Comparison of ENCODE assay signal across 1 cellular context in the genomic region with DNA sequence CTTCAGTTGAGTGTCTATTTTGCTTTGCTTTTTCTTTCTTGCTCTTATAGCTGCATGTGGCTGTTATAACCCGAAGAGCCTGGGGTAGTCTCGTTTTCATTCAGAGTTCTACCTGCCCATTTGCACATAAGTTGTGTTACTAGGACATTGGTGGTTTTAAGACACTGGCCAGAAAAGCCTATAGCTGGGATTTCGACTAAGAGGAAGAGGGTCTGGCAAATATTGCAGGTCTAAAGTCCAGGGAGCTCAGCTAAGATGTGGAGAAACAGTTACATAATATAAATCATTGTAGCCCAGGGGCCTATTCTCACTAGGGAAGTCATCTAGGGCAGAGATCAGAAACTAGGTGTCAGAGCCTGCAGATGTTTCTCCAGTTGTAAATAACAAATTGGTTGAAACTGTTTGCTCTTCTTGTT.
TF ChIP-seq lines count a peak whose summit lies in the region.

No MANE protein-coding gene starts in this region.

TF ChIP-seq in HepG2, 621 proteins besides CTCF, POLR2A, EP300 and RAD21 (continued from another document and continues in another):
- TF ChIP-seq, protein P1, sequence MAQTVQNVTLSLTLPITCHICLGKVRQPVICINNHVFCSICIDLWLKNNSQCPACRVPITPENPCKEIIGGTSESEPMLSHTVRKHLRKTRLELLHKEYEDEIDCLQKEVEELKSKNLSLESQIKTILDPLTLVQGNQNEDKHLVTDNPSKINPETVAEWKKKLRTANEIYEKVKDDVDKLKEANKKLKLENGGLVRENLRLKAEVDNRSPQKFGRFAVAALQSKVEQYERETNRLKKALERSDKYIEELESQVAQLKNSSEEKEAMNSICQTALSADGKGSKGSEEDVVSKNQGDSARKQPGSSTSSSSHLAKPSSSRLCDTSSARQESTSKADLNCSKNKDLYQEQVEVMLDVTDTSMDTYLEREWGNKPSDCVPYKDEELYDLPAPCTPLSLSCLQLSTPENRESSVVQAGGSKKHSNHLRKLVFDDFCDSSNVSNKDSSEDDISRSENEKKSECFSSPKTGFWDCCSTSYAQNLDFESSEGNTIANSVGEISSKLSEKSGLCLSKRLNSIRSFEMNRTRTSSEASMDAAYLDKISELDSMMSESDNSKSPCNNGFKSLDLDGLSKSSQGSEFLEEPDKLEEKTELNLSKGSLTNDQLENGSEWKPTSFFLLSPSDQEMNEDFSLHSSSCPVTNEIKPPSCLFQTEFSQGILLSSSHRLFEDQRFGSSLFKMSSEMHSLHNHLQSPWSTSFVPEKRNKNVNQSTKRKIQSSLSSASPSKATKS (CRISPR knock-in tag; IDR thresholded peaks at IDR 0.05), result no peak
- TF ChIP-seq EZH2 (conservative IDR thresholded peaks at IDR 0.05; ENCODE audit: low read depth, low read length) (no peak), SIN3A (IDR thresholded peaks at IDR 0.05; ENCODE audit: borderline replicate concordance, low read depth, low read length) (0 out of 2 replicates have a peak, but pooled peaks have one; percentile 20), ZNF496 (CRISPR knock-in tag; IDR thresholded peaks at IDR 0.05; ENCODE audit: insufficient replicate concordance) (no peak), HDAC1 (CRISPR knock-in tag; IDR thresholded peaks at IDR 0.05) (peak; percentile 62; the same call in 1 of the 2 replicates), ZNF605 (CRISPR knock-in tag; IDR thresholded peaks at IDR 0.05) (no peak), ZKSCAN1 (IDR thresholded peaks at IDR 0.05; ENCODE audit: low read length) (no peak), TFAP4 (IDR thresholded peaks at IDR 0.05; ENCODE audit: borderline replicate concordance, low read depth) (peak; percentile 47; the same call in 1 of the 2 replicates), SRSF4 (IDR thresholded peaks at IDR 0.05; ENCODE audit: low read depth, low read length, poor library complexity, severe bottlenecking) (no peak), NFKBIZ (CRISPR knock-in tag; IDR thresholded peaks at IDR 0.05) (peak; percentile 61; the same call in 1 of the 2 replicates), CREM (IDR thresholded peaks at IDR 0.05) (no peak), CREM (CRISPR knock-in tag; IDR thresholded peaks at IDR 0.05) (no peak), GATAD2A (CRISPR knock-in tag; IDR thresholded peaks at IDR 0.05) (peak; percentile 92), MIER2 (CRISPR knock-in tag; IDR thresholded peaks at IDR 0.05) (peak; percentile 53; the same call in 1 of the 2 replicates), SMYD3 (CRISPR knock-in tag; IDR thresholded peaks at IDR 0.05) (peak; percentile 61; the same call in 1 of the 2 replicates), ZBTB38 (CRISPR knock-in tag; IDR thresholded peaks at IDR 0.05) (no peak), KLF16 (CRISPR knock-in tag; IDR thresholded peaks at IDR 0.05) (peak in 1 of 2 experiments; percentile 72; a peak in 2 of 4 replicates), PCBP1 (IDR thresholded peaks at IDR 0.05; ENCODE audit: borderline replicate concordance, low read depth, low read length) (no peak), TARDBP (CRISPR knock-in tag; IDR thresholded peaks at IDR 0.05) (peak; percentile 61; the same call in 1 of the 2 replicates), ZFP82 (CRISPR knock-in tag; IDR thresholded peaks at IDR 0.05; ENCODE audit: borderline replicate concordance) (no peak), NCOA2 (CRISPR knock-in tag; IDR thresholded peaks at IDR 0.05) (peak; percentile 69), ZKSCAN8 (CRISPR knock-in tag; IDR thresholded peaks at IDR 0.05; ENCODE audit: borderline replicate concordance) (peak; percentile 38; the same call in 1 of the 2 replicates), HOMEZ (CRISPR knock-in tag; IDR thresholded peaks at IDR 0.05; ENCODE audit: low read depth) (peak; percentile 92; the same call in 1 of the 2 replicates), CHD4 (IDR thresholded peaks at IDR 0.05; ENCODE audit: borderline replicate concordance, low read length) (no peak), FIP1L1 (IDR thresholded peaks at IDR 0.05; ENCODE audit: borderline replicate concordance, insufficient read depth, low read depth, low read length) (no peak), ZNF281 (CRISPR knock-in tag; IDR thresholded peaks at IDR 0.05; ENCODE audit: borderline replicate concordance) (no peak), ZNF576 (CRISPR knock-in tag; IDR thresholded peaks at IDR 0.05) (no peak), ZSCAN22 (CRISPR knock-in tag; IDR thresholded peaks at IDR 0.05) (no peak), YEATS4 (CRISPR knock-in tag; IDR thresholded peaks at IDR 0.05; ENCODE audit: borderline replicate concordance) (no peak), DRAP1 (CRISPR knock-in tag; IDR thresholded peaks at IDR 0.05) (peak; percentile 32; the same call in 1 of the 2 replicates), KLF15 (CRISPR knock-in tag; IDR thresholded peaks at IDR 0.05; ENCODE audit: borderline replicate concordance) (no peak), ZSCAN25 (CRISPR knock-in tag; IDR thresholded peaks at IDR 0.05) (0 out of 2 replicates have a peak, but pooled peaks have one; percentile 33), ZNF121 (CRISPR knock-in tag; IDR thresholded peaks at IDR 0.05) (no peak), ISL2 (CRISPR knock-in tag; IDR thresholded peaks at IDR 0.05) (0 out of 2 replicates have a peak, but pooled peaks have one; percentile 40), MYC (CRISPR knock-in tag; IDR thresholded peaks at IDR 0.05; ENCODE audit: borderline replicate concordance) (no peak), SMC3 (IDR thresholded peaks at IDR 0.05; ENCODE audit: low read length) (0 out of 2 replicates have a peak, but pooled peaks have one; percentile 3), FOSL2 (CRISPR knock-in tag; IDR thresholded peaks at IDR 0.05) (0 out of 2 replicates have a peak, but pooled peaks have one; percentile 37), NFIC (IDR thresholded peaks at IDR 0.05; ENCODE audit: low read length) (peak; percentile 27; the same call in 1 of the 2 replicates), MXI1 (IDR thresholded peaks at IDR 0.05; ENCODE audit: borderline replicate concordance, low read depth, low read length) (no peak), NR2F6 (IDR thresholded peaks at IDR 0.05) (0 out of 2 replicates have a peak, but pooled peaks have one; percentile 10), NR2F6 (CRISPR knock-in tag; IDR thresholded peaks at IDR 0.05) (peak; percentile 40; the same call in 1 of the 2 replicates), MBD4 (IDR thresholded peaks at IDR 0.05; ENCODE audit: borderline replicate concordance, low read length) (no peak), MEF2D (CRISPR knock-in tag; IDR thresholded peaks at IDR 0.05) (peak; percentile 69; the same call in 1 of the 2 replicates)
- TF ChIP-seq, protein P2, sequence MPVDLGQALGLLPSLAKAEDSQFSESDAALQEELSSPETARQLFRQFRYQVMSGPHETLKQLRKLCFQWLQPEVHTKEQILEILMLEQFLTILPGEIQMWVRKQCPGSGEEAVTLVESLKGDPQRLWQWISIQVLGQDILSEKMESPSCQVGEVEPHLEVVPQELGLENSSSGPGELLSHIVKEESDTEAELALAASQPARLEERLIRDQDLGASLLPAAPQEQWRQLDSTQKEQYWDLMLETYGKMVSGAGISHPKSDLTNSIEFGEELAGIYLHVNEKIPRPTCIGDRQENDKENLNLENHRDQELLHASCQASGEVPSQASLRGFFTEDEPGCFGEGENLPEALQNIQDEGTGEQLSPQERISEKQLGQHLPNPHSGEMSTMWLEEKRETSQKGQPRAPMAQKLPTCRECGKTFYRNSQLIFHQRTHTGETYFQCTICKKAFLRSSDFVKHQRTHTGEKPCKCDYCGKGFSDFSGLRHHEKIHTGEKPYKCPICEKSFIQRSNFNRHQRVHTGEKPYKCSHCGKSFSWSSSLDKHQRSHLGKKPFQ (CRISPR knock-in tag; IDR thresholded peaks at IDR 0.05; ENCODE audit: insufficient replicate concordance), result peak; percentile 84
- TF ChIP-seq, protein P3, sequence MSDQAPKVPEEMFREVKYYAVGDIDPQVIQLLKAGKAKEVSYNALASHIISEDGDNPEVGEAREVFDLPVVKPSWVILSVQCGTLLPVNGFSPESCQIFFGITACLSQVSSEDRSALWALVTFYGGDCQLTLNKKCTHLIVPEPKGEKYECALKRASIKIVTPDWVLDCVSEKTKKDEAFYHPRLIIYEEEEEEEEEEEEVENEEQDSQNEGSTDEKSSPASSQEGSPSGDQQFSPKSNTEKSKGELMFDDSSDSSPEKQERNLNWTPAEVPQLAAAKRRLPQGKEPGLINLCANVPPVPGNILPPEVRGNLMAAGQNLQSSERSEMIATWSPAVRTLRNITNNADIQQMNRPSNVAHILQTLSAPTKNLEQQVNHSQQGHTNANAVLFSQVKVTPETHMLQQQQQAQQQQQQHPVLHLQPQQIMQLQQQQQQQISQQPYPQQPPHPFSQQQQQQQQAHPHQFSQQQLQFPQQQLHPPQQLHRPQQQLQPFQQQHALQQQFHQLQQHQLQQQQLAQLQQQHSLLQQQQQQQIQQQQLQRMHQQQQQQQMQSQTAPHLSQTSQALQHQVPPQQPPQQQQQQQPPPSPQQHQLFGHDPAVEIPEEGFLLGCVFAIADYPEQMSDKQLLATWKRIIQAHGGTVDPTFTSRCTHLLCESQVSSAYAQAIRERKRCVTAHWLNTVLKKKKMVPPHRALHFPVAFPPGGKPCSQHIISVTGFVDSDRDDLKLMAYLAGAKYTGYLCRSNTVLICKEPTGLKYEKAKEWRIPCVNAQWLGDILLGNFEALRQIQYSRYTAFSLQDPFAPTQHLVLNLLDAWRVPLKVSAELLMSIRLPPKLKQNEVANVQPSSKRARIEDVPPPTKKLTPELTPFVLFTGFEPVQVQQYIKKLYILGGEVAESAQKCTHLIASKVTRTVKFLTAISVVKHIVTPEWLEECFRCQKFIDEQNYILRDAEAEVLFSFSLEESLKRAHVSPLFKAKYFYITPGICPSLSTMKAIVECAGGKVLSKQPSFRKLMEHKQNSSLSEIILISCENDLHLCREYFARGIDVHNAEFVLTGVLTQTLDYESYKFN (CRISPR knock-in tag; conservative IDR thresholded peaks at IDR 0.05), result peak; percentile 89
- TF ChIP-seq, protein P4, sequence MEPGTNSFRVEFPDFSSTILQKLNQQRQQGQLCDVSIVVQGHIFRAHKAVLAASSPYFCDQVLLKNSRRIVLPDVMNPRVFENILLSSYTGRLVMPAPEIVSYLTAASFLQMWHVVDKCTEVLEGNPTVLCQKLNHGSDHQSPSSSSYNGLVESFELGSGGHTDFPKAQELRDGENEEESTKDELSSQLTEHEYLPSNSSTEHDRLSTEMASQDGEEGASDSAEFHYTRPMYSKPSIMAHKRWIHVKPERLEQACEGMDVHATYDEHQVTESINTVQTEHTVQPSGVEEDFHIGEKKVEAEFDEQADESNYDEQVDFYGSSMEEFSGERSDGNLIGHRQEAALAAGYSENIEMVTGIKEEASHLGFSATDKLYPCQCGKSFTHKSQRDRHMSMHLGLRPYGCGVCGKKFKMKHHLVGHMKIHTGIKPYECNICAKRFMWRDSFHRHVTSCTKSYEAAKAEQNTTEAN (CRISPR knock-in tag; conservative IDR thresholded peaks at IDR 0.05), result 0 out of 2 replicates have a peak, but pooled peaks have one; percentile 21
- TF ChIP-seq, protein P5, sequence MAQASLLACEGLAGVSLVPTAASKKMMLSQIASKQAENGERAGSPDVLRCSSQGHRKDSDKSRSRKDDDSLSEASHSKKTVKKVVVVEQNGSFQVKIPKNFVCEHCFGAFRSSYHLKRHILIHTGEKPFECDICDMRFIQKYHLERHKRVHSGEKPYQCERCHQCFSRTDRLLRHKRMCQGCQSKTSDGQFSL (CRISPR knock-in tag; IDR thresholded peaks at IDR 0.05), result no peak
- TF ChIP-seq, protein P6, sequence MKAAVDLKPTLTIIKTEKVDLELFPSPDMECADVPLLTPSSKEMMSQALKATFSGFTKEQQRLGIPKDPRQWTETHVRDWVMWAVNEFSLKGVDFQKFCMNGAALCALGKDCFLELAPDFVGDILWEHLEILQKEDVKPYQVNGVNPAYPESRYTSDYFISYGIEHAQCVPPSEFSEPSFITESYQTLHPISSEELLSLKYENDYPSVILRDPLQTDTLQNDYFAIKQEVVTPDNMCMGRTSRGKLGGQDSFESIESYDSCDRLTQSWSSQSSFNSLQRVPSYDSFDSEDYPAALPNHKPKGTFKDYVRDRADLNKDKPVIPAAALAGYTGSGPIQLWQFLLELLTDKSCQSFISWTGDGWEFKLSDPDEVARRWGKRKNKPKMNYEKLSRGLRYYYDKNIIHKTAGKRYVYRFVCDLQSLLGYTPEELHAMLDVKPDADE (CRISPR knock-in tag; IDR thresholded peaks at IDR 0.05), result no peak
